In the genomic region with DNA sequence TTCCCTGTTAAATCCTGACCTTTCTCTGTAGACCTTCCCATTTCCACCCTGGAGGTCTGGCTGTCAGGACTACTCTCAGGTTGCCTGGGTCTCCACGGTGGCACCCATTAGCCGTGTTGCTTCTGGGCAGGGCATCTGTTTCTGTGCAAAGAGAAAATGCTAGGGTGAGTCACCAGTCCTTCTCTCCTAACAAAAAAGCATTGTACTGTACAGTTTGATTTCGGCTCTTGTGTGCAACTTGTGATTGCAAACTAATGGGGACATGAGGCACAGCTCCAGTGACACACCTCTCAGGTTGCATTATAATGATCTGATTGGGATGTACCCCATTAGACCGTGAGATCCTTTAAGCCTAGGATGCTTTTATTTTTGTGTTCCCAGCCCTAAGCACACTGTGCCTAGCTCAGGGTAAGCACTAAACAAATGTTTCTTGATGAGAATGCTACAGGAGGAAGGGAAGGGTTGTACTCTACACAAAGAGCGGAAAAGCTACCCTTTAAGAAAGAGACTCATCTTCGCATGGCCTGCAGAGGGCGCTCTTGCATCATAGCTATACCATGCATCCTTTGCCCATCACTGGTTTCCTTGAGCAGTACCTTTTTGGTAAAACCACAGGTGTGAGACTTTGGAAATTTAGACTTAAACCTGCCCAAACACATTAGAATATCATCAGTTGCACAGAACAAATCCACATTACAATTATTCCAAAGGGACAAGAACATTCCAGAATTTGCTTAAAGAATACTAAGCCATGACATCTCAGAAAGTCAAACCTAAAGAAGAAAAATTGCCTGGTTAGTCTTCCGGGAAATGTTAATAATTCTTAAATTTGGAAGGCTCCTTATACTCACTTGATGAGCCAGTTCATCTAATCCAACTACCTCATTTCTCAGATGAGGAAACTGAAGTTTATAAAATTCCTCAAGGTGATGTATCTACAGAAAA, we compare ENCODE assay signal across 2 cellular contexts.
TF ChIP-seq lines count a peak whose summit lies in the region.

No MANE protein-coding gene starts in this region.

TF ChIP-seq in GM23338, 12 proteins besides CTCF, POLR2A, EP300 and RAD21 (continues in another document):
- no peak for TF ChIP-seq CREB1 (CRISPR knock-in tag; IDR thresholded peaks at IDR 0.05; ENCODE audit: low read depth)
- no peak for TF ChIP-seq ETS1 (IDR thresholded peaks at IDR 0.05)
- TF ChIP-seq, protein P1, sequence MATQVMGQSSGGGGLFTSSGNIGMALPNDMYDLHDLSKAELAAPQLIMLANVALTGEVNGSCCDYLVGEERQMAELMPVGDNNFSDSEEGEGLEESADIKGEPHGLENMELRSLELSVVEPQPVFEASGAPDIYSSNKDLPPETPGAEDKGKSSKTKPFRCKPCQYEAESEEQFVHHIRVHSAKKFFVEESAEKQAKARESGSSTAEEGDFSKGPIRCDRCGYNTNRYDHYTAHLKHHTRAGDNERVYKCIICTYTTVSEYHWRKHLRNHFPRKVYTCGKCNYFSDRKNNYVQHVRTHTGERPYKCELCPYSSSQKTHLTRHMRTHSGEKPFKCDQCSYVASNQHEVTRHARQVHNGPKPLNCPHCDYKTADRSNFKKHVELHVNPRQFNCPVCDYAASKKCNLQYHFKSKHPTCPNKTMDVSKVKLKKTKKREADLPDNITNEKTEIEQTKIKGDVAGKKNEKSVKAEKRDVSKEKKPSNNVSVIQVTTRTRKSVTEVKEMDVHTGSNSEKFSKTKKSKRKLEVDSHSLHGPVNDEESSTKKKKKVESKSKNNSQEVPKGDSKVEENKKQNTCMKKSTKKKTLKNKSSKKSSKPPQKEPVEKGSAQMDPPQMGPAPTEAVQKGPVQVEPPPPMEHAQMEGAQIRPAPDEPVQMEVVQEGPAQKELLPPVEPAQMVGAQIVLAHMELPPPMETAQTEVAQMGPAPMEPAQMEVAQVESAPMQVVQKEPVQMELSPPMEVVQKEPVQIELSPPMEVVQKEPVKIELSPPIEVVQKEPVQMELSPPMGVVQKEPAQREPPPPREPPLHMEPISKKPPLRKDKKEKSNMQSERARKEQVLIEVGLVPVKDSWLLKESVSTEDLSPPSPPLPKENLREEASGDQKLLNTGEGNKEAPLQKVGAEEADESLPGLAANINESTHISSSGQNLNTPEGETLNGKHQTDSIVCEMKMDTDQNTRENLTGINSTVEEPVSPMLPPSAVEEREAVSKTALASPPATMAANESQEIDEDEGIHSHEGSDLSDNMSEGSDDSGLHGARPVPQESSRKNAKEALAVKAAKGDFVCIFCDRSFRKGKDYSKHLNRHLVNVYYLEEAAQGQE (IDR thresholded peaks at IDR 0.05; ENCODE audit: unreplicated experiment), result no peak
- no peak for TF ChIP-seq NANOG (IDR thresholded peaks at IDR 0.05; ENCODE audit: borderline replicate concordance)
- no peak for TF ChIP-seq ZNF331 (CRISPR knock-in tag; IDR thresholded peaks at IDR 0.05; ENCODE audit: low read depth)
- TF ChIP-seq JUNB (IDR thresholded peaks at IDR 0.05; ENCODE audit: unreplicated experiment), result no peak

TF ChIP-seq in WTC11, 78 proteins besides CTCF, POLR2A, EP300 and RAD21:
- TF ChIP-seq, protein P2, sequence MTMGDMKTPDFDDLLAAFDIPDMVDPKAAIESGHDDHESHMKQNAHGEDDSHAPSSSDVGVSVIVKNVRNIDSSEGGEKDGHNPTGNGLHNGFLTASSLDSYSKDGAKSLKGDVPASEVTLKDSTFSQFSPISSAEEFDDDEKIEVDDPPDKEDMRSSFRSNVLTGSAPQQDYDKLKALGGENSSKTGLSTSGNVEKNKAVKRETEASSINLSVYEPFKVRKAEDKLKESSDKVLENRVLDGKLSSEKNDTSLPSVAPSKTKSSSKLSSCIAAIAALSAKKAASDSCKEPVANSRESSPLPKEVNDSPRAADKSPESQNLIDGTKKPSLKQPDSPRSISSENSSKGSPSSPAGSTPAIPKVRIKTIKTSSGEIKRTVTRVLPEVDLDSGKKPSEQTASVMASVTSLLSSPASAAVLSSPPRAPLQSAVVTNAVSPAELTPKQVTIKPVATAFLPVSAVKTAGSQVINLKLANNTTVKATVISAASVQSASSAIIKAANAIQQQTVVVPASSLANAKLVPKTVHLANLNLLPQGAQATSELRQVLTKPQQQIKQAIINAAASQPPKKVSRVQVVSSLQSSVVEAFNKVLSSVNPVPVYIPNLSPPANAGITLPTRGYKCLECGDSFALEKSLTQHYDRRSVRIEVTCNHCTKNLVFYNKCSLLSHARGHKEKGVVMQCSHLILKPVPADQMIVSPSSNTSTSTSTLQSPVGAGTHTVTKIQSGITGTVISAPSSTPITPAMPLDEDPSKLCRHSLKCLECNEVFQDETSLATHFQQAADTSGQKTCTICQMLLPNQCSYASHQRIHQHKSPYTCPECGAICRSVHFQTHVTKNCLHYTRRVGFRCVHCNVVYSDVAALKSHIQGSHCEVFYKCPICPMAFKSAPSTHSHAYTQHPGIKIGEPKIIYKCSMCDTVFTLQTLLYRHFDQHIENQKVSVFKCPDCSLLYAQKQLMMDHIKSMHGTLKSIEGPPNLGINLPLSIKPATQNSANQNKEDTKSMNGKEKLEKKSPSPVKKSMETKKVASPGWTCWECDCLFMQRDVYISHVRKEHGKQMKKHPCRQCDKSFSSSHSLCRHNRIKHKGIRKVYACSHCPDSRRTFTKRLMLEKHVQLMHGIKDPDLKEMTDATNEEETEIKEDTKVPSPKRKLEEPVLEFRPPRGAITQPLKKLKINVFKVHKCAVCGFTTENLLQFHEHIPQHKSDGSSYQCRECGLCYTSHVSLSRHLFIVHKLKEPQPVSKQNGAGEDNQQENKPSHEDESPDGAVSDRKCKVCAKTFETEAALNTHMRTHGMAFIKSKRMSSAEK (CRISPR knock-in tag; IDR thresholded peaks at IDR 0.05; ENCODE audit: borderline replicate concordance), result no peak
- TF ChIP-seq RELA (CRISPR knock-in tag; IDR thresholded peaks at IDR 0.05; ENCODE audit: borderline replicate concordance) (no peak), ZNF396 (CRISPR knock-in tag; IDR thresholded peaks at IDR 0.05; ENCODE audit: borderline replicate concordance) (no peak), FOXJ3 (CRISPR knock-in tag; IDR thresholded peaks at IDR 0.05; ENCODE audit: borderline replicate concordance) (no peak), ZNF281 (CRISPR knock-in tag; IDR thresholded peaks at IDR 0.05) (no peak), NFE2L1 (CRISPR knock-in tag; IDR thresholded peaks at IDR 0.05) (no peak), USF1 (CRISPR knock-in tag; IDR thresholded peaks at IDR 0.05) (no peak), ZNF121 (CRISPR knock-in tag; IDR thresholded peaks at IDR 0.05) (no peak), NR1H2 (CRISPR knock-in tag; IDR thresholded peaks at IDR 0.05) (no peak), AFF4 (CRISPR knock-in tag; IDR thresholded peaks at IDR 0.05; ENCODE audit: borderline replicate concordance) (no peak)
- TF ChIP-seq, protein P3, sequence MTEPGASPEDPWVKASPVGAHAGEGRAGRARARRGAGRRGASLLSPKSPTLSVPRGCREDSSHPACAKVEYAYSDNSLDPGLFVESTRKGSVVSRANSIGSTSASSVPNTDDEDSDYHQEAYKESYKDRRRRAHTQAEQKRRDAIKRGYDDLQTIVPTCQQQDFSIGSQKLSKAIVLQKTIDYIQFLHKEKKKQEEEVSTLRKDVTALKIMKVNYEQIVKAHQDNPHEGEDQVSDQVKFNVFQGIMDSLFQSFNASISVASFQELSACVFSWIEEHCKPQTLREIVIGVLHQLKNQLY (CRISPR knock-in tag; IDR thresholded peaks at IDR 0.05), result no peak
- TF ChIP-seq, protein P4, sequence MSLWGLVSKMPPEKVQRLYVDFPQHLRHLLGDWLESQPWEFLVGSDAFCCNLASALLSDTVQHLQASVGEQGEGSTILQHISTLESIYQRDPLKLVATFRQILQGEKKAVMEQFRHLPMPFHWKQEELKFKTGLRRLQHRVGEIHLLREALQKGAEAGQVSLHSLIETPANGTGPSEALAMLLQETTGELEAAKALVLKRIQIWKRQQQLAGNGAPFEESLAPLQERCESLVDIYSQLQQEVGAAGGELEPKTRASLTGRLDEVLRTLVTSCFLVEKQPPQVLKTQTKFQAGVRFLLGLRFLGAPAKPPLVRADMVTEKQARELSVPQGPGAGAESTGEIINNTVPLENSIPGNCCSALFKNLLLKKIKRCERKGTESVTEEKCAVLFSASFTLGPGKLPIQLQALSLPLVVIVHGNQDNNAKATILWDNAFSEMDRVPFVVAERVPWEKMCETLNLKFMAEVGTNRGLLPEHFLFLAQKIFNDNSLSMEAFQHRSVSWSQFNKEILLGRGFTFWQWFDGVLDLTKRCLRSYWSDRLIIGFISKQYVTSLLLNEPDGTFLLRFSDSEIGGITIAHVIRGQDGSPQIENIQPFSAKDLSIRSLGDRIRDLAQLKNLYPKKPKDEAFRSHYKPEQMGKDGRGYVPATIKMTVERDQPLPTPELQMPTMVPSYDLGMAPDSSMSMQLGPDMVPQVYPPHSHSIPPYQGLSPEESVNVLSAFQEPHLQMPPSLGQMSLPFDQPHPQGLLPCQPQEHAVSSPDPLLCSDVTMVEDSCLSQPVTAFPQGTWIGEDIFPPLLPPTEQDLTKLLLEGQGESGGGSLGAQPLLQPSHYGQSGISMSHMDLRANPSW (CRISPR knock-in tag; conservative IDR thresholded peaks at IDR 0.05; ENCODE audit: low read depth), result no peak
- TF ChIP-seq, protein P5, sequence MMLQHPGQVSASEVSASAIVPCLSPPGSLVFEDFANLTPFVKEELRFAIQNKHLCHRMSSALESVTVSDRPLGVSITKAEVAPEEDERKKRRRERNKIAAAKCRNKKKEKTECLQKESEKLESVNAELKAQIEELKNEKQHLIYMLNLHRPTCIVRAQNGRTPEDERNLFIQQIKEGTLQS (CRISPR knock-in tag; conservative IDR thresholded peaks at IDR 0.05), result no peak
